In genomic region chr1:210499956-210500355, GRCh38 we compare ENCODE assay signal across 25 cellular contexts.
"Had no signal": no experiment of that assay in that cellular context is flagged by ENCODE, and none has a peak within 500 bp of the region (broad histone marks: within the 10 kb centered on the region; RNA-seq: fewer than 3 reads in every experiment).

No MANE protein-coding gene starts in this region.

- H3K27me3 ChIP-seq: brain microvascular endothelial cell, right lobe of liver, testis, vagina had no signal

- H3K4me1 Mint-ChIP-seq: activated CD4-positive, alpha-beta T cell treated with anti-CD3 and anti-CD28 coated beads, Interleukin-2, amount 10 ng/mL, durations not matched to agents 7 days and 5 days; activated naive CD4-positive, alpha-beta T cell treated with anti-CD3 and anti-CD28 coated beads, Interleukin-2, amount 50 U/mL, for 24 hours; naive thymus-derived CD4-positive, alpha-beta T cell; stimulated activated memory B cell treated with anti-CD40 and anti-IgM and Interleukin-4, amounts not matched to agents 10 μg/mL and 1 μg/mL and 100 μg/mL, for 72 hours had no signal

- H3K27me3 Mint-ChIP-seq: activated CD4-positive, alpha-beta T cell treated with anti-CD3 and anti-CD28 coated beads, Interleukin-2, amount 10 ng/mL, durations not matched to agents 7 days and 5 days; activated CD8-positive, alpha-beta T cell treated with anti-CD3 and anti-CD28 coated beads for 36 hours; activated naive CD4-positive, alpha-beta T cell treated with anti-CD3 and anti-CD28 coated beads, Interleukin-2, amount 50 U/mL, for 24 hours; dendritic cell treated with granulocyte-macrophage colony-stimulating factor and Interleukin-4, amounts not matched to agents 40 ng/mL and 50 ng/mL, for 4 days; naive thymus-derived CD4-positive, alpha-beta T cell; stimulated activated memory B cell treated with anti-CD40 and anti-IgM and Interleukin-4, amounts not matched to agents 10 μg/mL and 1 μg/mL and 100 μg/mL, for 72 hours; type B pancreatic cell had no signal

- H3K4me3 ChIP-seq: mucosa of descending colon, right lobe of liver, testis, vagina had no signal

- H3K27ac Mint-ChIP-seq: activated CD4-positive, alpha-beta T cell treated with anti-CD3 and anti-CD28 coated beads, Interleukin-2, amount 10 ng/mL, durations not matched to agents 7 days and 5 days; activated CD8-positive, alpha-beta T cell treated with anti-CD3 and anti-CD28 coated beads for 36 hours; activated naive CD4-positive, alpha-beta T cell treated with anti-CD3 and anti-CD28 coated beads, Interleukin-2, amount 50 U/mL, for 24 hours; dendritic cell treated with granulocyte-macrophage colony-stimulating factor and Interleukin-4, amounts not matched to agents 40 ng/mL and 50 ng/mL, for 4 days; naive thymus-derived CD4-positive, alpha-beta T cell; stimulated activated memory B cell treated with anti-CD40 and anti-IgM and Interleukin-4, amounts not matched to agents 10 μg/mL and 1 μg/mL and 100 μg/mL, for 72 hours; type B pancreatic cell had no signal

- H3K9me3 ChIP-seq: mucosa of descending colon, right lobe of liver, testis, vagina had no signal

- H3K4me3 Mint-ChIP-seq: activated CD4-positive, alpha-beta T cell treated with anti-CD3 and anti-CD28 coated beads, Interleukin-2, amount 10 ng/mL, durations not matched to agents 7 days and 5 days; activated CD8-positive, alpha-beta T cell treated with anti-CD3 and anti-CD28 coated beads for 36 hours; activated naive CD4-positive, alpha-beta T cell treated with anti-CD3 and anti-CD28 coated beads, Interleukin-2, amount 50 U/mL, for 24 hours; dendritic cell treated with granulocyte-macrophage colony-stimulating factor and Interleukin-4, amounts not matched to agents 40 ng/mL and 50 ng/mL, for 4 days; naive thymus-derived CD4-positive, alpha-beta T cell; neural crest cell; stimulated activated memory B cell treated with anti-CD40 and anti-IgM and Interleukin-4, amounts not matched to agents 10 μg/mL and 1 μg/mL and 100 μg/mL, for 72 hours; type B pancreatic cell had no signal

- ATAC-seq: activated CD8-positive, alpha-beta T cell treated with anti-CD3 and anti-CD28 coated beads for 36 hours; left colon; mucosa of descending colon; naive thymus-derived CD4-positive, alpha-beta T cell; right lobe of liver; stimulated activated memory B cell treated with anti-CD40 and anti-IgM and Interleukin-4, amounts not matched to agents 10 μg/mL and 1 μg/mL and 100 μg/mL, for 72 hours had no signal

- H3K4me1 ChIP-seq: right lobe of liver, testis, vagina had no signal

- H3K36me3 ChIP-seq: brain microvascular endothelial cell, right lobe of liver, vagina, WERI-Rb-1 had no signal

- DNase-seq: activated CD4-positive, alpha-beta T cell treated with anti-CD3 and anti-CD28 coated beads, Interleukin-2, amount 10 ng/mL, durations not matched to agents 7 days and 5 days; activated CD4-positive, CD25-positive, alpha-beta regulatory T cell treated with anti-CD3 and anti-CD28 coated beads, Interleukin-2, amount 50 U/mL, for 72 hours; activated CD8-positive, alpha-beta T cell treated with anti-CD3 and anti-CD28 coated beads for 36 hours; activated gamma-delta T cell treated with Interleukin-2 at 50 U/mL for 16 hours; aorta; brain microvascular endothelial cell; caudate nucleus; effector CD4-positive, alpha-beta T cell; foreskin fibroblast; left colon; mesenchymal stem cell; mucosa of descending colon; naive thymus-derived CD4-positive, alpha-beta T cell; occipital lobe; posterior cingulate gyrus; right lobe of liver; small intestine; testis; WERI-Rb-1 had no signal

- H3K9me3 Mint-ChIP-seq: activated CD4-positive, alpha-beta T cell treated with anti-CD3 and anti-CD28 coated beads, Interleukin-2, amount 10 ng/mL, durations not matched to agents 7 days and 5 days; activated CD8-positive, alpha-beta T cell treated with anti-CD3 and anti-CD28 coated beads for 36 hours; activated naive CD4-positive, alpha-beta T cell treated with anti-CD3 and anti-CD28 coated beads, Interleukin-2, amount 50 U/mL, for 24 hours; dendritic cell treated with granulocyte-macrophage colony-stimulating factor and Interleukin-4, amounts not matched to agents 40 ng/mL and 50 ng/mL, for 4 days; naive thymus-derived CD4-positive, alpha-beta T cell; neural crest cell; stimulated activated memory B cell treated with anti-CD40 and anti-IgM and Interleukin-4, amounts not matched to agents 10 μg/mL and 1 μg/mL and 100 μg/mL, for 72 hours; type B pancreatic cell had no signal
